In the genomic region with DNA sequence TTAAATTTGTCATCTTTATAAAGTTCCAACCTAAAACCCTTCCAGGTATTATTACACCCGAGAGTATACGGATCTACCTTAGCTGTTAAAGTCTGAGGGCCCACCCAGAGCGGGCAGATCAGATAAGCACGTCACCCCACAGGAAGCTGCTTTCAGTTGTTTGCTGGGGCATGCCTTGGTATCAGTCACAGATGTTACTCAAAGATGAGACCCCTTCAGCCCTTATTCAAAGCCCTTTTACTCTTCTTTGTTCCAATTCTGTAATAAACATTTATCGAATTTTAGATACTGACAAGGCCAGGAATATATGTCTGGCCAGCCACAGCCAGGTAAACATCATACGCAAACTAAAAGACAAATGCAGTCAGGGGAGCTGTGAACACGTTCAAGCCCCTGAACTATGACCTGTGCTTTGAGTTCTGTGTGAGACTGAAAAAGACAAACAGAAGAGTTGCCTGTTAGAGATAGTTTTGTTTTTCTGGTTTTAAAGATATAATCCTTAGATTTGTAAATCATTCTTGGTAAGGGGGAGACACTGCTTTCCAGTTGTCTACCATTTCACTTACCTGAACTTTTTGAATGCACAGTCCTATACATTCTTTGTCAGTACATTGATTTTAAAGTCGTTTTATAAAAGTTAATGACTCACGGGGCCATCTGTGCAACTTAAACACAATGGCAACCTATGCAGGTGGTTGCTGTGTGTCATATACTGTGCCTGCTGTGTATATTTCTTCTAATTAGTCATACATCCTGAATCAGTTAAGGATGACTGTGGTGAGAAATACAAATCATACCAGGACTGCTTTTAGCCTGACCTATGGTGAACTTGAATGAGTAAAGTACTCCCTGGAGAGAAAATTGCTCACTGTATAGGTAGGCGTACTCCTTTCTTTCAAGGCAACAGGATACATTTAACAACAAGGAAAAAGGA, we compare ENCODE assay signal across 9 cellular contexts.
A peak's percentile ranks its signal among the peaks of the same experiment; 100 is the strongest.
DNase-seq lines count a peak whose midpoint lies in the region; ATAC-seq and TF ChIP-seq lines count a peak whose summit lies in the region.
"Had no signal": no experiment of that assay in that cellular context is flagged by ENCODE, and none has a peak within 500 bp of the region (broad histone marks: within the 10 kb centered on the region; RNA-seq: fewer than 3 reads in every experiment).

No MANE protein-coding gene starts in this region.

- H3K4me3 ChIP-seq in kidney epithelial cell (ENCODE audit: low read depth, low read length) = no peak overlapping the region
- H3K4me3 ChIP-seq: SK-N-MC had no signal

- H3K4me1 Mint-ChIP-seq in activated B cell treated with CpG ODN at 0.5 μM for 24 hours = no peaks in the 10 kb centered on the region

- no peaks in the 10 kb centered on the region for H3K36me3 Mint-ChIP-seq in activated B cell treated with CpG ODN at 0.5 μM for 24 hours (ENCODE audit: low read depth)

- intact Hi-C loops in activated B cell treated with CpG ODN at 0.5 μM for 24 hours (cut with micrococcal nuclease) = no loop called here

- H3K27ac ChIP-seq in caudate nucleus (ENCODE audit: low read depth, low read length) = no peak overlapping the region
- H3K27ac ChIP-seq: SK-N-MC had no signal

- H3K27me3 Mint-ChIP-seq in activated B cell treated with CpG ODN at 0.5 μM for 24 hours = peaks cover 3% of the 10 kb centered on the region

- CTCF ChIA-PET in activated B cell treated with CpG ODN at 0.5 μM for 24 hours (lab: Charles Lee) = no interaction called here

- no peaks in the 10 kb centered on the region for H3K27me3 ChIP-seq in kidney epithelial cell (ENCODE audit: control insufficient read depth, insufficient read depth, low read length)

- ATAC-seq in GM19467 (IDR thresholded peaks at IDR 0.05; ENCODE audit: unreplicated experiment) (peak; percentile 96), HG03457 (IDR thresholded peaks at IDR 0.05; ENCODE audit: unreplicated experiment) (peak; percentile 96), activated B cell treated with CpG ODN at 0.5 μM for 24 hours (ENCODE audit: low read depth) (peak; percentile 56)

- no peak overlapping the region for H3K27ac Mint-ChIP-seq in activated B cell treated with CpG ODN at 0.5 μM for 24 hours

- no peak for TF ChIP-seq CTCF in activated B cell treated with CpG ODN at 0.5 μM for 24 hours (IDR thresholded peaks at IDR 0.05)
- TF ChIP-seq CTCF in kidney epithelial cell (IDR thresholded peaks at IDR 0.05; ENCODE audit: insufficient read depth, low read length, poor library complexity, severe bottlenecking) = no peak

- H3K9me3 Mint-ChIP-seq in activated B cell treated with CpG ODN at 0.5 μM for 24 hours = peaks cover 9% of the 10 kb centered on the region

- H3K4me3 Mint-ChIP-seq in activated B cell treated with CpG ODN at 0.5 μM for 24 hours = no peak overlapping the region

- POLR2A ChIA-PET in activated B cell treated with CpG ODN at 0.5 μM for 24 hours (lab: Charles Lee) = no interaction called here

- no peaks in the 10 kb centered on the region for H3K36me3 ChIP-seq in kidney epithelial cell (ENCODE audit: control insufficient read depth, insufficient read depth, low read length)

- DNase-seq in DMS53 treated with DMSO at 0.1 percent for 48 hours (lab: John Stamatoyannopoulos, UW; ENCODE audit: unreplicated experiment) = peak; percentile 22
- DNase-seq in activated B cell treated with CpG ODN at 0.5 μM for 24 hours = no peak
- peak; percentile 97 for DNase-seq in kidney epithelial cell (ENCODE audit: low read depth)
- no peak for DNase-seq in cerebellar cortex (ENCODE audit: low spot score)
- no peak for DNase-seq in caudate nucleus (lab: John Stamatoyannopoulos, UW)
- no peak for DNase-seq in mesenteric fat pad (ENCODE audit: low spot score)

Comparison
In these comparisons a context has a peak if more than half of its experiments do, and no peak if none do; other contexts are left out.
1. DNase-seq: peak in DMS53 treated with DMSO at 0.1 percent for 48 hours (single experiment) and kidney epithelial cell (single experiment); none in activated B cell treated with CpG ODN at 0.5 μM for 24 hours (single experiment), cerebellar cortex (single experiment), caudate nucleus (0 of 61) and mesenteric fat pad (single experiment).
2. Peak in every context shown above with its lines, with median percentiles within 50 percentile points of each other: ATAC-seq.